In genomic region chr12:95699579-95699978, GRCh38 we compare ENCODE assay signal across 22 cellular contexts.
A peak's percentile ranks its signal among the peaks of the same experiment; 100 is the strongest.
DNase-seq lines count a peak whose midpoint lies in the region; ATAC-seq and TF ChIP-seq lines count a peak whose summit lies in the region.
"Had no signal": no experiment of that assay in that cellular context is flagged by ENCODE, and none has a peak within 500 bp of the region (broad histone marks: within the 10 kb centered on the region; RNA-seq: fewer than 3 reads in every experiment).

No MANE protein-coding gene starts in this region.

- H3K4me2 ChIP-seq in KMS-11 (peak overlapping the region; percentile 21; the same call in 1 of the 2 replicates), PC-3 (ENCODE audit: low read length) (0 out of 2 replicates have a peak overlapping the region, but pooled peaks have one; percentile 9)
- H3K4me2 ChIP-seq: BLaER1 treated with 17β-estradiol and CSF1 and Interleukin-3, amounts not matched to agents 10 nM and 100 nM had no signal

- no peak for ATAC-seq in PC-3

- no peaks in the 10 kb centered on the region for H3K4me1 Mint-ChIP-seq in T-helper 2 cell treated with Interferon-gamma antibody and Interleukin-4, amounts not matched to agents 5 μg/mL and 100 μg/mL, for 36 hours (ENCODE audit: low read depth)
- H3K4me1 Mint-ChIP-seq: activated naive CD4-positive, alpha-beta T cell treated with anti-CD3 and anti-CD28 coated beads, Interleukin-2, amount 50 U/mL, for 24 hours; H9 had no signal

- H3K9me3 Mint-ChIP-seq in T-helper 2 cell treated with Interferon-gamma antibody and Interleukin-4, amounts not matched to agents 5 μg/mL and 100 μg/mL, for 36 hours = no peaks in the 10 kb centered on the region
- H3K9me3 Mint-ChIP-seq: activated naive CD4-positive, alpha-beta T cell treated with anti-CD3 and anti-CD28 coated beads, Interleukin-2, amount 50 U/mL, for 24 hours; H9; stimulated activated naive CD8-positive, alpha-beta T cell treated with anti-CD3 and anti-CD28 coated beads, Interleukin-15, Interleukin-2, amounts not matched to agents 100 ng/mL and 50 ng/mL, for 24 hours had no signal

- no peak for TF ChIP-seq CTCF in KMS-11 (conservative IDR thresholded peaks at IDR 0.05; ENCODE audit: low read depth, low read length)
- TF ChIP-seq CTCF in PC-3 (conservative IDR thresholded peaks at IDR 0.05; ENCODE audit: low read depth, low read length) = no peak
- TF ChIP-seq CTCF in spleen (IDR thresholded peaks at IDR 0.05 in 8 of 11, conservative IDR thresholded peaks at IDR 0.05 in 3 of 11) = no peak

- peak; percentile 15 for DNase-seq in PC-3
- DNase-seq in epithelial cell of prostate (ENCODE audit: low read depth, low spot score) = no peak
- DNase-seq in spleen = no peak
- no peak for DNase-seq in stimulated activated CD4-positive, alpha-beta T cell treated with anti-CD3 and anti-CD28 coated beads, Interleukin-15, amount 100 ng/mL, for 24 hours
- DNase-seq in T-helper 2 cell treated with Interferon-gamma antibody and Interleukin-4, amounts not matched to agents 5 μg/mL and 100 μg/mL, for 36 hours (ENCODE audit: low spot score) = no peak
- no peak for DNase-seq in NCI-H1694 (lab: John Stamatoyannopoulos, UW)
- DNase-seq: amniotic stem cell, DMS153, H9, mesendoderm, NCI-H1048, NCI-H2171, NCI-H510A, SHP77, T-helper 9 cell, WERI-Rb-1 had no signal

- H3K79me2 ChIP-seq in KMS-11 (ENCODE audit: insufficient read depth, low read depth) (no peaks in the 10 kb centered on the region), PC-3 (ENCODE audit: low read length) (no peaks in the 10 kb centered on the region)
- H3K79me2 ChIP-seq: parathyroid adenoma had no signal

- POLR2A ChIA-PET in PC-3 (lab: Charles Lee; ENCODE audit: unreplicated experiment) = interaction anchor here (0.6 kb wide), 1 partner anchor 13 kb away, joined by 10 read pairs; no protein-coding TSS in a partner anchor

- H3K4me3 Mint-ChIP-seq in T-helper 2 cell treated with Interferon-gamma antibody and Interleukin-4, amounts not matched to agents 5 μg/mL and 100 μg/mL, for 36 hours = no peak overlapping the region
- H3K4me3 Mint-ChIP-seq: activated naive CD4-positive, alpha-beta T cell treated with anti-CD3 and anti-CD28 coated beads, Interleukin-2, amount 50 U/mL, for 24 hours; H9; stimulated activated naive CD8-positive, alpha-beta T cell treated with anti-CD3 and anti-CD28 coated beads, Interleukin-15, Interleukin-2, amounts not matched to agents 100 ng/mL and 50 ng/mL, for 24 hours had no signal

- H3K9me2 ChIP-seq in PC-3 (replicated peaks; ENCODE audit: low read length) = no peaks in the 10 kb centered on the region

- H3K4me1 ChIP-seq in KMS-11 (ENCODE audit: low read depth, poor library complexity, severe bottlenecking) (peaks cover 38% of the 10 kb centered on the region), PC-3 (ENCODE audit: insufficient read depth, low read length) (peaks cover 33% of the 10 kb centered on the region), spleen (peaks cover 0 to 33% (median 16%) of the 10 kb centered on the region in 6 donors)
- H3K4me1 ChIP-seq: BLaER1 treated with 17β-estradiol and CSF1 and Interleukin-3, amounts not matched to agents 10 nM and 100 nM; parathyroid adenoma had no signal

- no peaks in the 10 kb centered on the region for H3K9me3 ChIP-seq in PC-3 (ENCODE audit: low read length)
- no peaks in the 10 kb centered on the region for H3K9me3 ChIP-seq in spleen
- H3K9me3 ChIP-seq: BLaER1 treated with 17β-estradiol and CSF1 and Interleukin-3, amounts not matched to agents 10 nM and 100 nM had no signal

- BruUV-seq in PC-3 (replicated peaks; lab: Mats Ljungman, UMichigan) = no TSS peak

- no peaks in the 10 kb centered on the region for H3K36me3 Mint-ChIP-seq in T-helper 2 cell treated with Interferon-gamma antibody and Interleukin-4, amounts not matched to agents 5 μg/mL and 100 μg/mL, for 36 hours (ENCODE audit: low read depth)
- H3K36me3 Mint-ChIP-seq: activated naive CD4-positive, alpha-beta T cell treated with anti-CD3 and anti-CD28 coated beads, Interleukin-2, amount 50 U/mL, for 24 hours had no signal

- no peaks in the 10 kb centered on the region for H4K20me1 ChIP-seq in KMS-11 (ENCODE audit: insufficient read depth)
- H4K20me1 ChIP-seq in PC-3 (ENCODE audit: low read length) = no peaks in the 10 kb centered on the region
- H4K20me1 ChIP-seq: BLaER1 treated with 17β-estradiol and CSF1 and Interleukin-3, amounts not matched to agents 10 nM and 100 nM had no signal

- H3K27ac ChIP-seq in KMS-11 (no peak overlapping the region), PC-3 (ENCODE audit: low read length) (peak overlapping the region; percentile 99), epithelial cell of prostate (peak overlapping the region; percentile 98), spleen (peak overlapping the region in 6 of 8 donors; percentile 4 to 47 (median 13))
- H3K27ac ChIP-seq: BLaER1 treated with 17β-estradiol and CSF1 and Interleukin-3, amounts not matched to agents 10 nM and 100 nM; parathyroid adenoma; WERI-Rb-1 had no signal

- TF ChIP-seq POLR2A in spleen (IDR thresholded peaks at IDR 0.05) = no peak

- intact Hi-C loops in PC-3 (cut with micrococcal nuclease) = no loop called here
- intact Hi-C loops in spleen (cut with DNase I; ENCODE audit: low total_unique reads) = no loop called here

- H2AFZ ChIP-seq in KMS-11 (ENCODE audit: low read depth) (no peak overlapping the region), PC-3 (ENCODE audit: low read length) (no peak overlapping the region)
- H2AFZ ChIP-seq: parathyroid adenoma had no signal

- CTCF ChIA-PET in PC-3 (lab: Charles Lee) = no interaction called here

- H3F3A ChIP-seq in PC-3 (ENCODE audit: low read length, unreplicated experiment) = peaks cover 6% of the 10 kb centered on the region

- H3K4me3 ChIP-seq in KMS-11 (IDR thresholded peaks at IDR 0.05; ENCODE audit: insufficient read depth, low read depth, low read length) (no peak overlapping the region), PC-3 (ENCODE audit: low read length) (no peak overlapping the region), spleen (no peak overlapping the region)
- H3K4me3 ChIP-seq: BLaER1 treated with 17β-estradiol and CSF1 and Interleukin-3, amounts not matched to agents 10 nM and 100 nM; GM12878 had no signal

- H3K9ac ChIP-seq in KMS-11 (no peak overlapping the region), PC-3 (ENCODE audit: low read length) (peak overlapping the region; percentile 82)
- H3K9ac ChIP-seq: BLaER1 treated with 17β-estradiol and CSF1 and Interleukin-3, amounts not matched to agents 10 nM and 100 nM; parathyroid adenoma had no signal

- H3K27me3 ChIP-seq in KMS-11 (ENCODE audit: insufficient read depth, low read depth) (peaks cover 4% of the 10 kb centered on the region; the same call in 1 of the 2 replicates), PC-3 (ENCODE audit: low read length) (no peaks in the 10 kb centered on the region), spleen (replicated peaks in 1 of 7) (no peaks in the 10 kb centered on the region)
- H3K27me3 ChIP-seq: BLaER1 treated with 17β-estradiol and CSF1 and Interleukin-3, amounts not matched to agents 10 nM and 100 nM had no signal

- no peak overlapping the region for H3K27ac Mint-ChIP-seq in T-helper 2 cell treated with Interferon-gamma antibody and Interleukin-4, amounts not matched to agents 5 μg/mL and 100 μg/mL, for 36 hours
- H3K27ac Mint-ChIP-seq: activated naive CD4-positive, alpha-beta T cell treated with anti-CD3 and anti-CD28 coated beads, Interleukin-2, amount 50 U/mL, for 24 hours; stimulated activated naive CD8-positive, alpha-beta T cell treated with anti-CD3 and anti-CD28 coated beads, Interleukin-15, Interleukin-2, amounts not matched to agents 100 ng/mL and 50 ng/mL, for 24 hours had no signal

- H3K36me3 ChIP-seq in KMS-11 (ENCODE audit: insufficient read depth) (no peaks in the 10 kb centered on the region), PC-3 (ENCODE audit: low read depth, low read length) (peaks cover 5% of the 10 kb centered on the region; the same call in 1 of the 2 replicates), spleen (peaks cover 0 to 20% (median 0%) of the 10 kb centered on the region in 6 donors)
- H3K36me3 ChIP-seq: BLaER1 treated with 17β-estradiol and CSF1 and Interleukin-3, amounts not matched to agents 10 nM and 100 nM; WERI-Rb-1 had no signal

- H3K27me3 Mint-ChIP-seq in T-helper 2 cell treated with Interferon-gamma antibody and Interleukin-4, amounts not matched to agents 5 μg/mL and 100 μg/mL, for 36 hours (ENCODE audit: low read depth) = peaks cover 3% of the 10 kb centered on the region
